Comparison of ENCODE assay signal across 11 cellular contexts in the genomic region with DNA sequence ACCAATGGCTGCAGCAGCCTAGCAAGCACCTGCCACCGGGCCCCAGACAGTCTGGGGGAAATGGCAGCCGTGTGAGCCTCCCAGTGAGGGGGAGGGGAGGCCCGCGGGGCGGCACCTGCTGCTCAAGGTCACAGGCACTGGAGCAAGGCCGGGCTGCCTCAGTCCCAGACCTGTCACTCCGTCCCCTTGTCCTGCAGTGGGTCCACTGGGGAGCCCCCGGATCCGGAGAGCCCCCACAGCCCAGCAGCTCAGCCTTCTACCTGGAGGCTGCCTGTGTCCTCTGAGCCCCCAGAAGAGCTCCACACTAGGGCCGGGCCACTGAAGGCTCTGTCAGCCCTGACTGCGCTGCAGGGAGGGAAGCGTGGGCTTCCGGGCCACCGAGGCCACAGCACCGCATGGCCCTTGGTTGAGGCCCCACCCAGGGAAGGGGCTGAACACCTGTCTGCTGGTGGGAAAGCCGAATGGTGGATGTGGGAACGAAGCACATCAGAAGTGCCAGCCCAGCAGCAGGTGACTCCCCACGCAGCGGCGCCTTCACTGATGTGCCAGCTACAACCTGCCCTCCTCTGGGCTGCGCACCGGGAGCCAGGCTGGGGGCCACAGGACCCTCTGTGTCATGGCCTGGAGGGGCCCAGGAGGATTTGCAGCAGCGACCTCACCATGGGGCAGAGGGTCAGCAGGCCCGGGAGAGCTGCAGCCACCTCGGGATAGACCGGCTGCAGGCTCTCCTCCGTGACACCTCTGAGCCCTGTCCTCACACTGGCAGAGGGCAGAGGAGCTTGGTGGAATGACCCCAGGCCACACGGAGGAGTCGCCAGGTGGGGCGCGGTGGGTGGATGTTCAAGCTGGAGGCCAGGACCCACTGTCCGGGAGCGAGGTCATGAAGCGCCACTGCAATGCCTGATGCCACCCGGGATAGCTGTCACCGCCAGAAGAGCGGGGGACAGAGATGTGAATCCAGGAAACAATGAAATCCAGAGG. TPM values are rescaled to one million over a fixed set of nuclear protein-coding genes. Genes with fewer than 3 reads are reported as not detected.
DNase-seq lines count a peak whose midpoint lies in the region; TF ChIP-seq lines count a peak whose summit lies in the region.
"Had no signal": no experiment of that assay in that cellular context is flagged by ENCODE, and none has a peak within 500 bp of the region (broad histone marks: within the 10 kb centered on the region; RNA-seq: fewer than 3 reads in every experiment).

No MANE protein-coding gene starts in this region.

- H3K9me3 Mint-ChIP-seq in activated T-helper 1 cell treated with anti-CD3 and anti-CD28 coated beads, Interleukin-12 subunit alpha, Interleukin-12 subunit beta, Interleukin-2, Interleukin-4 antibody, amounts not matched to agents 30 ng/mL and 10 ng/mL and 1 ng/mL, durations not matched to agents 14 hours and 24 hours and 36 hours: no peaks in the 10 kb centered on the region
- H3K9me3 Mint-ChIP-seq: activated CD4-positive, alpha-beta T cell treated with anti-CD3 and anti-CD28 coated beads, Interleukin-2, amount 10 ng/mL, durations not matched to agents 24 days and 14 days; dendritic cell treated with granulocyte-macrophage colony-stimulating factor and Interleukin-4, amounts not matched to agents 40 ng/mL and 50 ng/mL, for 4 days had no signal

- DNase-seq in NCI-H526 (lab: John Stamatoyannopoulos, UW) (peak; percentile 10 to 63), NCI-H526 treated with DMSO at 0.1 percent for 48 hours (lab: John Stamatoyannopoulos, UW) (no peak), DMS53 treated with DMSO at 0.1 percent for 48 hours (lab: John Stamatoyannopoulos, UW; ENCODE audit: unreplicated experiment) (peak; percentile 82), osteoblast (ENCODE audit: insufficient read length, low spot score, missing footprints) (peak; percentile 62), SK-N-DZ (ENCODE audit: low spot score) (no peak), foreskin melanocyte (no peak), CD1c-positive myeloid dendritic cell (ENCODE audit: extremely low spot score) (no peak)
- DNase-seq in activated T-helper 1 cell treated with anti-CD3 and anti-CD28 coated beads, Interleukin-12 subunit alpha, Interleukin-12 subunit beta, Interleukin-2, Interleukin-4 antibody, amounts not matched to agents 30 ng/mL and 10 ng/mL and 1 ng/mL, durations not matched to agents 14 hours and 24 hours and 36 hours (ENCODE audit: low spot score): no peak
- DNase-seq: activated CD4-positive, alpha-beta T cell treated with anti-CD3 and anti-CD28 coated beads, Interleukin-2, amount 10 ng/mL, durations not matched to agents 24 days and 14 days; SW 1271 had no signal

- no peaks in the 10 kb centered on the region for H3K9me3 ChIP-seq in osteoblast (ENCODE audit: low read depth, low read length)

- H3K27me3 ChIP-seq in osteoblast (ENCODE audit: insufficient read depth, low read length): no peaks in the 10 kb centered on the region

- peaks cover 7% of the 10 kb centered on the region for H3K4me1 Mint-ChIP-seq in activated T-helper 1 cell treated with anti-CD3 and anti-CD28 coated beads, Interleukin-12 subunit alpha, Interleukin-12 subunit beta, Interleukin-2, Interleukin-4 antibody, amounts not matched to agents 30 ng/mL and 10 ng/mL and 1 ng/mL, durations not matched to agents 14 hours and 24 hours and 36 hours (ENCODE audit: low read depth)

- no peaks in the 10 kb centered on the region for H3K79me2 ChIP-seq in osteoblast (ENCODE audit: insufficient read depth, low read length)

- intact Hi-C loops in activated T-helper 1 cell treated with anti-CD3 and anti-CD28 coated beads, Interleukin-12 subunit alpha, Interleukin-12 subunit beta, Interleukin-2, Interleukin-4 antibody, amounts not matched to agents 30 ng/mL and 10 ng/mL and 1 ng/mL, durations not matched to agents 14 hours and 24 hours and 36 hours (cut with micrococcal nuclease): no loop called here

- no peaks in the 10 kb centered on the region for H4K20me1 ChIP-seq in osteoblast (ENCODE audit: insufficient read depth, low read length)

- H3K27me3 Mint-ChIP-seq in activated T-helper 1 cell treated with anti-CD3 and anti-CD28 coated beads, Interleukin-12 subunit alpha, Interleukin-12 subunit beta, Interleukin-2, Interleukin-4 antibody, amounts not matched to agents 30 ng/mL and 10 ng/mL and 1 ng/mL, durations not matched to agents 14 hours and 24 hours and 36 hours (ENCODE audit: insufficient read depth): peaks cover 18% of the 10 kb centered on the region

- no peak for TF ChIP-seq CTCF in osteoblast (IDR thresholded peaks at IDR 0.05; ENCODE audit: extremely low read depth, low read depth, low read length)

- H3K27ac Mint-ChIP-seq in activated T-helper 1 cell treated with anti-CD3 and anti-CD28 coated beads, Interleukin-12 subunit alpha, Interleukin-12 subunit beta, Interleukin-2, Interleukin-4 antibody, amounts not matched to agents 30 ng/mL and 10 ng/mL and 1 ng/mL, durations not matched to agents 14 hours and 24 hours and 36 hours: peak overlapping the region; percentile 44
- H3K27ac Mint-ChIP-seq: activated CD4-positive, alpha-beta T cell treated with anti-CD3 and anti-CD28 coated beads, Interleukin-2, amount 10 ng/mL, durations not matched to agents 24 days and 14 days; dendritic cell treated with granulocyte-macrophage colony-stimulating factor and Interleukin-4, amounts not matched to agents 40 ng/mL and 50 ng/mL, for 4 days had no signal

- no peak overlapping the region for H3K27ac ChIP-seq in osteoblast (ENCODE audit: low read depth, low read length)

- no peak overlapping the region for H3K4me3 Mint-ChIP-seq in activated T-helper 1 cell treated with anti-CD3 and anti-CD28 coated beads, Interleukin-12 subunit alpha, Interleukin-12 subunit beta, Interleukin-2, Interleukin-4 antibody, amounts not matched to agents 30 ng/mL and 10 ng/mL and 1 ng/mL, durations not matched to agents 14 hours and 24 hours and 36 hours
- H3K4me3 Mint-ChIP-seq: activated CD4-positive, alpha-beta T cell treated with anti-CD3 and anti-CD28 coated beads, Interleukin-2, amount 10 ng/mL, durations not matched to agents 24 days and 14 days; dendritic cell treated with granulocyte-macrophage colony-stimulating factor and Interleukin-4, amounts not matched to agents 40 ng/mL and 50 ng/mL, for 4 days had no signal

- H3K4me2 ChIP-seq in osteoblast (ENCODE audit: insufficient read depth, low read length): no peak overlapping the region

- H3K4me1 ChIP-seq in osteoblast (ENCODE audit: insufficient read depth, low read length): no peaks in the 10 kb centered on the region

- peaks cover 6% of the 10 kb centered on the region for H3K36me3 Mint-ChIP-seq in activated T-helper 1 cell treated with anti-CD3 and anti-CD28 coated beads, Interleukin-12 subunit alpha, Interleukin-12 subunit beta, Interleukin-2, Interleukin-4 antibody, amounts not matched to agents 30 ng/mL and 10 ng/mL and 1 ng/mL, durations not matched to agents 14 hours and 24 hours and 36 hours (ENCODE audit: low read depth)

- no peak overlapping the region for H3K4me3 ChIP-seq in osteoblast (ENCODE audit: insufficient read depth, low read length)

- H2AFZ ChIP-seq in osteoblast (ENCODE audit: low read length): no peak overlapping the region

- no peaks in the 10 kb centered on the region for H3K36me3 ChIP-seq in osteoblast (ENCODE audit: insufficient read depth, low read length)

RNA-seq across cellular contexts. Expression of gene MXD4, which starts 35.0 kb away (rescaled TPM):
- 7.9 and 10.1 TPM in 2 replicates for total RNA-seq in activated T-helper 1 cell treated with anti-CD3 and anti-CD28 coated beads, Interleukin-12 subunit alpha, Interleukin-12 subunit beta, Interleukin-2, Interleukin-4 antibody, amounts not matched to agents 30 ng/mL and 10 ng/mL and 1 ng/mL, durations not matched to agents 14 hours and 24 hours and 36 hours
- total RNA-seq in osteoblast: 53.3 and 56.8 TPM in 2 replicates
- 24.6 and 29.0 TPM in 2 replicates for polyA plus RNA-seq in SK-N-DZ (2014; cell fraction: cytosol; rRNA removed)
- polyA plus RNA-seq in SK-N-DZ (2014; cell fraction: nucleus; rRNA removed): 38.6 and 38.7 TPM in 2 replicates

RNA-seq across cellular contexts. Expression of gene HAUS3, which starts 55.0 kb away (rescaled TPM):
- total RNA-seq in activated T-helper 1 cell treated with anti-CD3 and anti-CD28 coated beads, Interleukin-12 subunit alpha, Interleukin-12 subunit beta, Interleukin-2, Interleukin-4 antibody, amounts not matched to agents 30 ng/mL and 10 ng/mL and 1 ng/mL, durations not matched to agents 14 hours and 24 hours and 36 hours: 19.2 and 19.9 TPM in 2 replicates
- 8.7 and 9.7 TPM in 2 replicates for total RNA-seq in osteoblast
- 16.7 and 22.6 TPM in 2 replicates for polyA plus RNA-seq in SK-N-DZ (2014; cell fraction: cytosol; rRNA removed)
- polyA plus RNA-seq in SK-N-DZ (2014; cell fraction: nucleus; rRNA removed): 34.7 and 51.8 TPM in 2 replicates

RNA-seq across cellular contexts. Expression of gene POLN, which starts 55.0 kb away (rescaled TPM):
- 2.1 and 3.5 TPM in 2 replicates for total RNA-seq in activated T-helper 1 cell treated with anti-CD3 and anti-CD28 coated beads, Interleukin-12 subunit alpha, Interleukin-12 subunit beta, Interleukin-2, Interleukin-4 antibody, amounts not matched to agents 30 ng/mL and 10 ng/mL and 1 ng/mL, durations not matched to agents 14 hours and 24 hours and 36 hours
- total RNA-seq in osteoblast: 2.9 and 4.1 TPM in 2 replicates
- polyA plus RNA-seq in SK-N-DZ (2014; cell fraction: cytosol; rRNA removed): 0.07 and 0.17 TPM in 2 replicates
- not detected in 2 replicates for polyA plus RNA-seq in SK-N-DZ (2014; cell fraction: nucleus; rRNA removed)

Comparison
In these comparisons a context has a peak if more than half of its experiments do, and no peak if none do; other contexts are left out.
1. DNase-seq: peak in NCI-H526 (2 of 2), DMS53 treated with DMSO at 0.1 percent for 48 hours (single experiment) and osteoblast (single experiment); none in NCI-H526 treated with DMSO at 0.1 percent for 48 hours (single experiment), activated T-helper 1 cell treated with anti-CD3 and anti-CD28 coated beads, Interleukin-12 subunit alpha, Interleukin-12 subunit beta, Interleukin-2, Interleukin-4 antibody, amounts not matched to agents 30 ng/mL and 10 ng/mL and 1 ng/mL, durations not matched to agents 14 hours and 24 hours and 36 hours (single experiment), SK-N-DZ (single experiment), foreskin melanocyte (single experiment) and CD1c-positive myeloid dendritic cell (single experiment).